28 cellular contexts compared by ENCODE assay signal in the genomic region with DNA sequence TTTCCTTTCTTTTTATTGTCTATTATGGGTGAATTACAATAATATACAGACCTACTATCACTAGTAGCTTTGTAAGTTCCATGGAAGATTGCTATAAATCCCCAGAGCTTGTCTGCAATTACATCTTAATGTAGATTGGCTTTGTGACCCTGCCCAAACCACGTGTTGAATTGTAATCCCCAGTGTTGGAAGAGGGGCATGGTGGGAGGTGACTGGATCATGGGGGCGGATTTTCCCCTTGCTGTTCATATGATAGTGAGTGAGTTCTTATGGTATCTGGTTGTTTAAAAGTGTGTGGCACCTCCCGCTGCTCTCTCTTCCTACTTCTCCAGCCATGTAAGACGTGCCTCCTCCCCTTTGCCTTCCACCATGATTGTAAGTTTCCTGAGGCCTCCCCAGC.
"Had no signal": no experiment of that assay in that cellular context is flagged by ENCODE, and none has a peak within 500 bp of the region (broad histone marks: within the 10 kb centered on the region; RNA-seq: fewer than 3 reads in every experiment).

No MANE protein-coding gene starts in this region.

- H3K27ac ChIP-seq: colonic mucosa, epithelial cell of prostate, esophagus squamous epithelium, gastroesophageal sphincter, heart left ventricle, hepatocyte, lower lobe of right lung had no signal

- H3K27ac Mint-ChIP-seq: dendritic cell treated with granulocyte-macrophage colony-stimulating factor and Interleukin-4, amounts not matched to agents 40 ng/mL and 50 ng/mL, for 4 days; effector memory CD8-positive, alpha-beta T cell; endodermal cell; immature natural killer cell had no signal

- H3K9me3 Mint-ChIP-seq: dendritic cell treated with granulocyte-macrophage colony-stimulating factor and Interleukin-4, amounts not matched to agents 40 ng/mL and 50 ng/mL, for 4 days; effector memory CD8-positive, alpha-beta T cell; endodermal cell; immature natural killer cell; naive thymus-derived CD4-positive, alpha-beta T cell had no signal

- H3K27me3 ChIP-seq: colonic mucosa, esophagus squamous epithelium, gastroesophageal sphincter, heart left ventricle, hepatocyte had no signal

- H3K79me2 ChIP-seq: hepatocyte had no signal

- H3K4me3 ChIP-seq: colonic mucosa, esophagus squamous epithelium, gastroesophageal sphincter, heart left ventricle, hepatocyte, lower lobe of right lung had no signal

- ATAC-seq: effector memory CD8-positive, alpha-beta T cell; esophagus mucosa; gastroesophageal sphincter; heart left ventricle; left colon; left lobe of liver; left ventricle myocardium superior; lower lobe of right lung; naive thymus-derived CD4-positive, alpha-beta T cell had no signal

- H3K36me3 Mint-ChIP-seq: naive thymus-derived CD4-positive, alpha-beta T cell had no signal

- H3K4me2 ChIP-seq: hepatocyte had no signal

- DNase-seq: colonic mucosa; cortex of kidney; effector CD8-positive, alpha-beta T cell; effector memory CD8-positive, alpha-beta T cell; endodermal cell; erythroblast; esophagus squamous epithelium; foreskin fibroblast; heart left ventricle; hypothalamus; immature natural killer cell; islet precursor cell; kidney; kidney glomerular epithelial cell; left colon; left ventricle myocardium superior; lower lobe of right lung; mesenchymal stem cell; midbrain; naive thymus-derived CD4-positive, alpha-beta T cell had no signal

- H3K36me3 ChIP-seq: colonic mucosa, esophagus squamous epithelium, gastroesophageal sphincter, heart left ventricle, lower lobe of right lung had no signal

- FAIRE-seq: endometrium, frontal cortex, kidney had no signal

- H2AFZ ChIP-seq: hepatocyte had no signal

- H3K4me1 Mint-ChIP-seq: immature natural killer cell; naive thymus-derived CD4-positive, alpha-beta T cell had no signal

- H3K27me3 Mint-ChIP-seq: dendritic cell treated with granulocyte-macrophage colony-stimulating factor and Interleukin-4, amounts not matched to agents 40 ng/mL and 50 ng/mL, for 4 days had no signal

- H3K4me3 Mint-ChIP-seq: dendritic cell treated with granulocyte-macrophage colony-stimulating factor and Interleukin-4, amounts not matched to agents 40 ng/mL and 50 ng/mL, for 4 days; effector memory CD8-positive, alpha-beta T cell; endodermal cell; immature natural killer cell; naive thymus-derived CD4-positive, alpha-beta T cell had no signal

- H3K9me3 ChIP-seq: colonic mucosa, esophagus squamous epithelium, gastroesophageal sphincter, heart left ventricle, lower lobe of right lung had no signal
